Comparison of ENCODE assay signal across 25 cellular contexts in genomic region chr5:34697308-34698108, GRCh38. TPM values are rescaled to one million over a fixed set of nuclear protein-coding genes. Genes with fewer than 3 reads are reported as not detected.
DNase-seq lines count a peak whose midpoint lies in the region; ATAC-seq, FAIRE-seq and TF ChIP-seq lines count a peak whose summit lies in the region.
"Had no signal": no experiment of that assay in that cellular context is flagged by ENCODE, and none has a peak within 500 bp of the region (broad histone marks: within the 10 kb centered on the region; RNA-seq: fewer than 3 reads in every experiment).

No MANE protein-coding gene starts in this region.

- H3K27me3 ChIP-seq in IMR-90 (ENCODE audit: control insufficient read depth, insufficient read depth, low read length): no peaks in the 10 kb centered on the region
- no peaks in the 10 kb centered on the region for H3K27me3 ChIP-seq in K562 (ENCODE audit: control insufficient read depth in 2 of 2, insufficient read depth in 2 of 2, low read length in 2 of 2)
- H3K27me3 ChIP-seq: BE2C; BLaER1 treated with 17β-estradiol and CSF1 and Interleukin-3, amounts not matched to agents 10 nM and 100 nM had no signal

- H4K5ac ChIP-seq in IMR-90 (ENCODE audit: low read depth, low read length): no peak overlapping the region

- TF ChIP-seq RAD21 in IMR-90 (IDR thresholded peaks at IDR 0.05; ENCODE audit: low read length) (no peak), K562 (CRISPR knock-in tag; conservative IDR thresholded peaks at IDR 0.05 in 1 of 2, IDR thresholded peaks at IDR 0.05 in 1 of 2) (no peak)

- H3K4me2 ChIP-seq in IMR-90 (ENCODE audit: low read depth, low read length): no peak overlapping the region
- H3K4me2 ChIP-seq in K562 (ENCODE audit: insufficient read depth, low read length): no peak overlapping the region; the same call in 1 of the 2 replicates
- H3K4me2 ChIP-seq: BLaER1 treated with 17β-estradiol and CSF1 and Interleukin-3, amounts not matched to agents 10 nM and 100 nM had no signal

- in situ Hi-C loops in IMR-90 (cut with MboI; ENCODE audit: low sequenced_read_pairs): no loop called here
- in situ Hi-C loops in K562 (cut with MboI): no loop called here

- no peak overlapping the region for H3K56ac ChIP-seq in IMR-90 (ENCODE audit: extremely low read depth, insufficient read depth, low read length)

- H3K4me3 ChIP-seq in IMR-90 (ENCODE audit: insufficient read depth, low read depth, low read length): no peak overlapping the region
- H3K4me3 ChIP-seq in K562: no peak overlapping the region
- H3K4me3 ChIP-seq: BLaER1 treated with 17β-estradiol and CSF1 and Interleukin-3, amounts not matched to agents 10 nM and 100 nM; GM12878; GM23248 had no signal

- no peaks in the 10 kb centered on the region for H3K9me3 ChIP-seq in IMR-90 (ENCODE audit: control insufficient read depth, insufficient read depth, low read length)
- no peaks in the 10 kb centered on the region for H3K9me3 ChIP-seq in K562 (replicated peaks; ENCODE audit: control insufficient read depth, insufficient read depth, low read depth, low read length)
- H3K9me3 ChIP-seq: BE2C; BLaER1 treated with 17β-estradiol and CSF1 and Interleukin-3, amounts not matched to agents 10 nM and 100 nM had no signal

- H2AFZ ChIP-seq in IMR-90 (replicated peaks; ENCODE audit: low read length, poor library complexity): no peak overlapping the region
- no peak overlapping the region for H2AFZ ChIP-seq in K562 (ENCODE audit: low read depth, low read length)
- H2AFZ ChIP-seq: GM23248 had no signal

- no peak overlapping the region for H2BK20ac ChIP-seq in IMR-90 (ENCODE audit: low read depth, low read length)

- no peak overlapping the region for H2AK9ac ChIP-seq in IMR-90 (replicated peaks; ENCODE audit: low read depth, low read length, poor library complexity)

- H2BK120ac ChIP-seq in IMR-90 (ENCODE audit: low read depth, low read length): no peak overlapping the region

- BruUV-seq in IMR-90 (replicated peaks; lab: Mats Ljungman, UMichigan): no TSS peak
- no TSS peak for BruUV-seq in K562 (replicated peaks; lab: Mats Ljungman, UMichigan)

- POLR2A ChIA-PET in IMR-90 (lab: Charles Lee; ENCODE audit: unreplicated experiment): interaction anchor here (0.6 kb wide), 1 partner anchor 248 kb away, joined by 4 read pairs; no protein-coding TSS in a partner anchor
- POLR2A ChIA-PET in K562 (lab: Yijun Ruan, JAX): interaction anchor here (0.6 kb wide), 1 partner anchor 22 kb away, joined by 4 read pairs; no protein-coding TSS in a partner anchor

- peak; percentile 32 for FAIRE-seq in K562 (lab: Jason Lieb, UNC)
- FAIRE-seq: A204.1, D721Med, GM12878, GM19239 had no signal

- WGBS in IMR-90 (ENCODE audit: extremely low coverage in 2 of 2, insufficient read length in 1 of 2), 2 experiments: no CpG with 5 or more reads among the region's 3 CpGs
- WGBS in K562 (ENCODE audit: insufficient coverage, low coverage, missing lambda C conversion rate): 48% methylated on average over 3 of the region's 3 CpGs

- H3K4me1 ChIP-seq in IMR-90 (ENCODE audit: control insufficient read depth, insufficient read depth, low read length) (peaks cover 27% of the 10 kb centered on the region), K562 (replicated peaks in 1 of 2; ENCODE audit: control insufficient read depth in 2 of 2, insufficient read depth in 2 of 2, low read length in 2 of 2) (peaks cover 24 to 60% of the 10 kb centered on the region in 2 experiments)
- H3K4me1 ChIP-seq: BE2C had no signal

- H3K9ac ChIP-seq in IMR-90 (ENCODE audit: low read depth, low read length) (no peak overlapping the region), K562 (ENCODE audit: insufficient read depth in 1 of 2, low read depth in 2 of 2, low read length in 2 of 2) (no peak overlapping the region)
- H3K9ac ChIP-seq: BLaER1 treated with 17β-estradiol and CSF1 and Interleukin-3, amounts not matched to agents 10 nM and 100 nM; GM23248 had no signal

- dilution Hi-C loops in IMR-90 (cut with HindIII; ENCODE audit: low sequenced_read_pairs, unreplicated experiment): no loop called here

- peak; percentile 13; the same call in 1 of the 2 replicates for TF ChIP-seq EP300 in K562 (IDR thresholded peaks at IDR 0.05; ENCODE audit: low read length)

- H3K79me1 ChIP-seq in IMR-90 (ENCODE audit: low read depth in 1 of 2, low read length in 2 of 2): peaks cover 33 to 84% of the 10 kb centered on the region in 2 experiments

- H3K36me3 ChIP-seq in IMR-90 (ENCODE audit: control insufficient read depth, insufficient read depth, low read length) (peaks cover 34% of the 10 kb centered on the region), K562 (ENCODE audit: control insufficient read depth, insufficient read depth, low read length) (peaks cover 11% of the 10 kb centered on the region)
- H3K36me3 ChIP-seq: BE2C had no signal

- intact Hi-C loops in IMR-90 (cut with micrococcal nuclease) (no loop called here), K562 (cut with micrococcal nuclease) (loop anchor here (5.0 kb wide), 1 partner anchor 220 kb away; the partner anchor contains the start of genes BRIX1 and RAD1)

- H3K27ac ChIP-seq in IMR-90 (ENCODE audit: insufficient read depth, low read length): no peak overlapping the region
- H3K27ac ChIP-seq in K562 (ENCODE audit: extremely low read depth, low read depth, low read length): no peak overlapping the region; the same call in 2 of the 3 replicates
- H3K27ac ChIP-seq: 22Rv1; BLaER1 treated with 17β-estradiol and CSF1 and Interleukin-3, amounts not matched to agents 10 nM and 100 nM; GM23248 had no signal

- DNase-seq in NCI-H2171 treated with DMSO at 0.1 percent for 48 hours (lab: John Stamatoyannopoulos, UW) (peak; percentile 11), NCI-H2171 (lab: John Stamatoyannopoulos, UW) (no peak), IMR-90 (no peak), K562 (ENCODE audit: extremely low read depth in 1 of 4, low spot score in 3 of 4) (peak in 2 of 4 experiments; percentile 29 to 43), NCI-H526 treated with DMSO at 0.1 percent for 48 hours (lab: John Stamatoyannopoulos, UW) (no peak), NCI-H345 (lab: John Stamatoyannopoulos, UW) (no peak)
- DNase-seq: BE2C; CD4-positive, alpha-beta T cell; CD8-positive, alpha-beta memory T cell; DMS 273 treated with DMSO at 0.1 percent for 48 hours; DMS79; EL; GDM1; GM23248; H9; HFFc6 had no signal

- TF ChIP-seq CTCF in IMR-90 (conservative IDR thresholded peaks at IDR 0.05; ENCODE audit: low read depth, low read length) (no peak), K562 (IDR thresholded peaks at IDR 0.05 in 2 of 3, conservative IDR thresholded peaks at IDR 0.05 in 1 of 3; ENCODE audit: insufficient read depth in 2 of 3, low read depth in 1 of 3, low read length in 3 of 3) (no peak)

- H4K20me1 ChIP-seq in IMR-90 (ENCODE audit: insufficient read depth, low read length) (peaks cover 93% of the 10 kb centered on the region), K562 (replicated peaks; ENCODE audit: control insufficient read depth, insufficient read depth, low read length) (no peaks in the 10 kb centered on the region)

- CTCF ChIA-PET in IMR-90 (lab: Yijun Ruan, JAX): interaction anchor here (0.7 kb wide), 2 partner anchors 9 to 11 kb away, joined by 5 read pairs; no protein-coding TSS in a partner anchor
- CTCF ChIA-PET in K562 (lab: Yijun Ruan, JAX; ENCODE audit: low intra/inter-chr PET ratio): no interaction called here

- H2AK5ac ChIP-seq in IMR-90 (ENCODE audit: low read depth, low read length): no peak overlapping the region

- no peak for TF ChIP-seq POLR2A in IMR-90 (IDR thresholded peaks at IDR 0.05; ENCODE audit: low read depth, low read length)
- TF ChIP-seq POLR2A in K562 (conservative IDR thresholded peaks at IDR 0.05): no peak

- no peak overlapping the region for H3K18ac ChIP-seq in IMR-90 (ENCODE audit: low read depth, low read length)

- no peak for ATAC-seq in IMR-90 (ENCODE audit: low read depth)
- ATAC-seq in K562: no peak
- ATAC-seq in HG03571 (IDR thresholded peaks at IDR 0.05; ENCODE audit: unreplicated experiment): no peak
- ATAC-seq: GM12878, HCT116 had no signal

- H3K9me1 ChIP-seq in IMR-90 (ENCODE audit: insufficient read depth, low read length) (peaks cover 39% of the 10 kb centered on the region), K562 (ENCODE audit: control insufficient read depth, insufficient read depth, low read length) (no peaks in the 10 kb centered on the region)

- no peak overlapping the region for H3K14ac ChIP-seq in IMR-90 (replicated peaks; ENCODE audit: low read depth, low read length)

- H3K23ac ChIP-seq in IMR-90 (ENCODE audit: low read depth, low read length): no peak overlapping the region

- H3K4ac ChIP-seq in IMR-90 (ENCODE audit: low read depth, low read length): no peak overlapping the region

- H4K8ac ChIP-seq in IMR-90 (ENCODE audit: low read depth in 2 of 2, low read length in 2 of 2): no peak overlapping the region

- peaks cover 29% of the 10 kb centered on the region; the same call in 2 of the 3 replicates for H3K79me2 ChIP-seq in K562 (ENCODE audit: control insufficient read depth, insufficient read depth, low read length)

- H4K91ac ChIP-seq in IMR-90 (ENCODE audit: insufficient read depth, low read depth, low read length): no peak overlapping the region

- H2BK5ac ChIP-seq in IMR-90 (ENCODE audit: low read depth, low read length, poor library complexity, severe bottlenecking): peak overlapping the region; percentile 24

- no peak overlapping the region for H2BK15ac ChIP-seq in IMR-90 (ENCODE audit: low read depth, low read length)

RNA-seq across cellular contexts. Expression of gene RAI14, which starts 41.4 kb away (rescaled TPM):
- total RNA-seq in IMR-90 (2012; rRNA removed): 267 and 361 TPM in 2 replicates
- 191 and 221 TPM in 2 replicates for polyA plus RNA-seq in IMR-90 (2012; rRNA removed)
- polyA plus RNA-seq in IMR-90 (2012; cell fraction: cytosol; rRNA removed): 68.3 and 80.0 TPM in 2 replicates
- polyA plus RNA-seq in IMR-90 (2012; cell fraction: nucleus; rRNA removed; ENCODE audit: low replicate concordance): 60.2 and 146 TPM in 2 replicates
- total RNA-seq in K562 (2011; cell fraction: chromatin; rRNA removed; ENCODE audit: low replicate concordance): 38.2 and 39.6 TPM in 2 replicates
- total RNA-seq in K562 (2011; cell fraction: nucleolus; rRNA removed): 12.7 and 17.1 TPM in 2 replicates
- 23.8 and 35.0 TPM in 2 replicates for total RNA-seq in K562 (2011; cell fraction: nucleoplasm; rRNA removed)
- 26.2 and 28.7 TPM in 2 replicates for total RNA-seq in K562 (2014; rRNA removed)
- 36.6 and 41.5 TPM in 2 replicates for total RNA-seq in K562 (2014; rRNA removed; fragmentation: Illumina TruSeq; extraction: Trizol)
- total RNA-seq in K562 (2015; rRNA removed; fragmentation: Illumina TruSeq; extraction: Trizol): 24.9 and 26.9 TPM in 2 replicates
- 52.4 and 58.6 TPM in 2 replicates for total RNA-seq in K562 (2021)
- polyA plus RNA-seq in K562 (2011; rRNA removed): 21.1 and 34.8 TPM in 2 replicates
- 16.5 and 29.9 TPM in 2 replicates for polyA plus RNA-seq in K562 (2011; cell fraction: cytosol; rRNA removed)
- 10.9 and 24.1 TPM in 2 replicates for polyA plus RNA-seq in K562 (2011; cell fraction: nucleus; rRNA removed)
- 17.2 and 23.2 TPM in 2 replicates for polyA plus RNA-seq in K562 (2012)
- polyA plus RNA-seq in K562 (2014; fragmentation: Illumina TruSeq; extraction: Trizol): 44.7 and 45.1 TPM in 2 replicates
- polyA plus RNA-seq in K562 (2014; fragmentation: Nextera tagmentation; extraction: Ambion mirVana): 10 to 100 TPM; 11.3 to 12.6 TPM
- 25.8 and 82.5 TPM in 2 replicates for polyA plus RNA-seq in K562 (2014; rRNA removed)
- polyA minus RNA-seq in K562 (2011; rRNA and poly(A)+ RNA removed): 86.8 and 125 TPM in 2 replicates
- 23.6 and 23.8 TPM in 2 replicates for polyA minus RNA-seq in K562 (2011; cell fraction: cytosol; rRNA and poly(A)+ RNA removed)
- 8.6 and 11.3 TPM in 2 replicates for polyA minus RNA-seq in K562 (2011; cell fraction: nucleus; rRNA and poly(A)+ RNA removed)
- polyA plus RNA-seq: CD14-positive monocyte had no signal
